Comparison of ENCODE assay signal across 8 cellular contexts in genomic region chr20:41618807-41619294, GRCh38. TPM values are rescaled to one million over a fixed set of nuclear protein-coding genes. Genes with fewer than 3 reads are reported as not detected.
A peak's percentile ranks its signal among the peaks of the same experiment; 100 is the strongest.
DNase-seq lines count a peak whose midpoint lies in the region; ATAC-seq, FAIRE-seq and TF ChIP-seq lines count a peak whose summit lies in the region.

No MANE protein-coding gene starts in this region.

- H3K36me3 Mint-ChIP-seq in HFFc6 (ENCODE audit: low read depth): no peaks in the 10 kb centered on the region

- no peak for TF ChIP-seq POLR2A in GM12891 (IDR thresholded peaks at IDR 0.05; ENCODE audit: low read depth, low read length)

- H3K9me3 ChIP-seq in BLaER1: peaks cover 5% of the 10 kb centered on the region; the same call in 1 of the 2 replicates

- no peaks in the 10 kb centered on the region for H3K27me3 ChIP-seq in BLaER1

- H3K4me2 ChIP-seq in BLaER1: peak overlapping the region; percentile 94

- H4K20me1 ChIP-seq in BLaER1: peaks cover 38% of the 10 kb centered on the region

- DNase-seq in HFFc6 (no peak), left ventricle myocardium superior (no peak), retina (peak; percentile 74), GM12891 (ENCODE audit: insufficient read length, low spot score) (no peak)

- H3K9ac ChIP-seq in BLaER1: peak overlapping the region; percentile 76

- H3K4me1 ChIP-seq in BLaER1: peaks cover 34% of the 10 kb centered on the region

- H3K27ac ChIP-seq in BLaER1: no peak overlapping the region

- peak overlapping the region; percentile 97 for H3K4me3 ChIP-seq in BLaER1
- peak overlapping the region; percentile 74 for H3K4me3 ChIP-seq in WI38 (ENCODE audit: low read depth, low read length)

- H3K36me3 ChIP-seq in BLaER1: no peaks in the 10 kb centered on the region

- peaks cover 44% of the 10 kb centered on the region for H3K4me1 Mint-ChIP-seq in HFFc6 (ENCODE audit: low read depth)

- peak; percentile 1 for ATAC-seq in left ventricle myocardium superior
- ATAC-seq in HG03457 (IDR thresholded peaks at IDR 0.05; ENCODE audit: unreplicated experiment): no peak
- no peak for ATAC-seq in HG03439 (IDR thresholded peaks at IDR 0.05; ENCODE audit: unreplicated experiment)

- peak overlapping the region; percentile 84 for H3K4me3 Mint-ChIP-seq in HFFc6

- no peak overlapping the region for H3K27ac Mint-ChIP-seq in HFFc6

- H3K9me3 Mint-ChIP-seq in HFFc6: no peaks in the 10 kb centered on the region

- no peak for FAIRE-seq in GM12891 (lab: Jason Lieb, UNC)

- intact Hi-C loops in left ventricle myocardium superior (cut with micrococcal nuclease): no loop called here

- H3K27me3 Mint-ChIP-seq in HFFc6 (ENCODE audit: insufficient read depth): peaks cover 8% of the 10 kb centered on the region

- no peak for TF ChIP-seq CTCF in HFFc6 (IDR thresholded peaks at IDR 0.05)
- TF ChIP-seq CTCF in WI38 (IDR thresholded peaks at IDR 0.05; ENCODE audit: low read depth, low read length): no peak

TF ChIP-seq in GM12891, 5 proteins besides CTCF, POLR2A, EP300 and RAD21:
- TF ChIP-seq TAF1 (IDR thresholded peaks at IDR 0.05; ENCODE audit: low read depth, low read length) (no peak), SPI1 (IDR thresholded peaks at IDR 0.05; ENCODE audit: low read depth, low read length) (no peak)

RNA-seq across cellular contexts. Expression of gene CHD6, which starts 0.7 kb away (rescaled TPM):
- total RNA-seq in HFFc6 (2021; fragmentation: NEBNext Ultra II Directional; extraction: Animal tissue kit (Norgen Biotek cat#: 25700)): 10 to 100 TPM; 24.7 to 28.9 (median 27.1) TPM
- total RNA-seq in left ventricle myocardium superior: 36.8 TPM
- 6.8 TPM for polyA plus RNA-seq in GM12891 (2012; ENCODE audit: low read depth, missing spikeins)
